In genomic region chr7:54799792-54800191, GRCh38 we compare ENCODE assay signal across 1 cellular context.
TF ChIP-seq lines count a peak whose summit lies in the region.

No MANE protein-coding gene starts in this region.

TF ChIP-seq in IMR-90, 13 proteins besides CTCF, POLR2A, EP300 and RAD21 (continued from another document):
- TF ChIP-seq USF2 (IDR thresholded peaks at IDR 0.05; ENCODE audit: low read depth, low read length) (no peak), FOS (IDR thresholded peaks at IDR 0.05; ENCODE audit: low read depth, low read length) (no peak), ELK1 (IDR thresholded peaks at IDR 0.05; ENCODE audit: borderline replicate concordance, low read depth, low read length) (no peak)
